ENCODE assay signal across 2 cellular contexts in genomic region chr16:30961384-30961783, GRCh38.
A peak's percentile ranks its signal among the peaks of the same experiment; 100 is the strongest.
TF ChIP-seq lines count a peak whose summit lies in the region.

No MANE protein-coding gene starts in this region.

TF ChIP-seq in HepG2, 621 proteins besides CTCF, POLR2A, EP300 and RAD21 (continues in another document):
- TF ChIP-seq POLR2AphosphoS5 (IDR thresholded peaks at IDR 0.05; ENCODE audit: low read depth, low read length): no peak
- TF ChIP-seq ZNF576 (CRISPR knock-in tag; IDR thresholded peaks at IDR 0.05): no peak
- no peak for TF ChIP-seq ZNF296 (CRISPR knock-in tag; conservative IDR thresholded peaks at IDR 0.05)
- no peak for TF ChIP-seq ZNF7 (CRISPR knock-in tag; IDR thresholded peaks at IDR 0.05)
- no peak for TF ChIP-seq ARID5B (CRISPR knock-in tag; IDR thresholded peaks at IDR 0.05)
- 0 out of 2 replicates have a peak, but pooled peaks have one; percentile 17 for TF ChIP-seq ARID4A (CRISPR knock-in tag; IDR thresholded peaks at IDR 0.05; ENCODE audit: borderline replicate concordance)
- TF ChIP-seq FOXO4 (CRISPR knock-in tag; conservative IDR thresholded peaks at IDR 0.05): 0 out of 2 replicates have a peak, but pooled peaks have one; percentile 76
- TF ChIP-seq ONECUT2 (CRISPR knock-in tag; IDR thresholded peaks at IDR 0.05): no peak
- no peak for TF ChIP-seq PHF20 (CRISPR knock-in tag; IDR thresholded peaks at IDR 0.05)
- TF ChIP-seq HMGXB4 (CRISPR knock-in tag; IDR thresholded peaks at IDR 0.05; ENCODE audit: borderline replicate concordance in 1 of 2, low read depth in 1 of 2): no peak
- TF ChIP-seq ZNF891 (CRISPR knock-in tag; IDR thresholded peaks at IDR 0.05): 0 out of 2 replicates have a peak, but pooled peaks have one; percentile 25

TF ChIP-seq in GM23338, 12 proteins besides CTCF, POLR2A, EP300 and RAD21:
- TF ChIP-seq NANOG (IDR thresholded peaks at IDR 0.05; ENCODE audit: borderline replicate concordance): no peak
